Comparison of ENCODE assay signal across 8 cellular contexts in the genomic region with DNA sequence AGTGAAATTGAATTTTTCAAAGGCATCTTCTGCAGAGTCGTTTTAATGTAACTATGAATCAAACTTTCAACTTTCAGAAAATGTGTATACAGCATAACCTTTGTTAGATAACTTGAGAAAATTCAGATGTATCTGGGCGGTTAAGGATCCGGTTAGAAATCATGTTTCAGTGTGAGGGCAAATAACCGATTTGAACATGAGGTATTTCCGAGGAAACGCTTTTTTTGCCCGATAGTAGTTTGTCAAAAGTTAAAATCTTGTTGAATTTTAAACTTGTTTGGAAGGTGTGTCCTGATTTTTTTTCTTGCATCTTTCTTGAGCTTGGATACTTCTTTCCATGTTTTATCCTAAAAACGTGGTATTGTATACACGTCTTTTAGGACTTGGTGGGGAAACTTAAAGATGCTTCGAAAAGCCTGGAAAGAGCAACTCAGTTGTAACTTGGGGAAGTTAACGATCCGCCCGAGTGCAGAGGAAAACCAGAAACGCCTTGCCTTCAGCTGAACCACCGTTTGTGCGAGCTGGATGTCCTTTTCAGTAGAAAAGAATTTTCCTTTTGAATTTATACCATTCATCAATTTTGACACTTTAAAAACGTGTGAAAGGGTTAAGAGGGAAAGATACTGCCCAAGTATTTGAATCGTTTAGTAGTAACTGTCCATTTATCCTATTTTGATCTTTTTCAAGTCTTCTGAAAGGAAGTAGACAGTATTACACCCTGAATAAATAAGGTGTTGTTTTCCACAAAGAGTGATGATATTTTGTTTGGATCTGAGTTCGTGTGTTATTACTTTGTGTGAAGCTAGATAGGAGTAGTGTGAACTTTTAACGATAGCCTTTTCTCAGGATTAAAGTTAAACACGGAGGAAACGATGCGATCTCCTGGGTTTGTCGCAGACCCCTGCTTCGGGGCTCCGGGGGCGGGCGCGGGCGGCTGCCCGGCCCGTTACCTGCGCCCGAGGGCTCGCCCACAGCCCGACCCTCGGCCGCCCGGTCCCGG. TPM values are rescaled to one million over a fixed set of nuclear protein-coding genes. Genes with fewer than 3 reads are reported as not detected.
A peak's percentile ranks its signal among the peaks of the same experiment; 100 is the strongest.
DNase-seq lines count a peak whose midpoint lies in the region; ATAC-seq and TF ChIP-seq lines count a peak whose summit lies in the region.

No MANE protein-coding gene starts in this region.

- H3K27ac ChIP-seq in MM.1S (ENCODE audit: low read length) (peak overlapping the region; percentile 55; the same call in 1 of the 2 replicates), cingulate gyrus (ENCODE audit: low read depth, low read length) (peak overlapping the region; percentile 70)

- peaks cover 43 to 62% of the 10 kb centered on the region in 2 donors for H3K4me1 Mint-ChIP-seq in natural killer cell

- H3K36me3 Mint-ChIP-seq in natural killer cell, result no peaks in the 10 kb centered on the region

- peaks cover 64% of the 10 kb centered on the region for H3K79me2 ChIP-seq in MM.1S (ENCODE audit: low read length)

- H3K36me3 ChIP-seq in MM.1S (replicated peaks; ENCODE audit: insufficient read depth, low read length), result no peaks in the 10 kb centered on the region

- H3K9ac ChIP-seq in MM.1S (ENCODE audit: low read length), result peak overlapping the region; percentile 51; the same call in 1 of the 2 replicates

- no peaks in the 10 kb centered on the region for H3K9me3 ChIP-seq in MM.1S (replicated peaks; ENCODE audit: insufficient read depth, low read length)

- peaks cover 16 to 29% of the 10 kb centered on the region in 2 donors for H3K27me3 Mint-ChIP-seq in natural killer cell (ENCODE audit: low read depth in 2 of 2)

- H3F3A ChIP-seq in MM.1S (ENCODE audit: insufficient read depth, low read length), result peaks cover 47% of the 10 kb centered on the region

- peak overlapping the region; percentile 55 for H3K4me3 ChIP-seq in MM.1S (ENCODE audit: low read length)

- ATAC-seq in natural killer cell (no peak), GM18873 (IDR thresholded peaks at IDR 0.05; ENCODE audit: low FRiP score, unreplicated experiment) (no peak), GM21529 (IDR thresholded peaks at IDR 0.05; ENCODE audit: unreplicated experiment) (no peak), GM18867 (IDR thresholded peaks at IDR 0.05; ENCODE audit: unreplicated experiment) (no peak)

- H3K9me3 Mint-ChIP-seq in natural killer cell, result no peaks in the 10 kb centered on the region

- H3K4me1 ChIP-seq in MM.1S (ENCODE audit: low read length), result peaks cover 36% of the 10 kb centered on the region

- H3K4me2 ChIP-seq in MM.1S (ENCODE audit: low read depth, low read length), result peak overlapping the region; percentile 82

- DNase-seq in Daoy (ENCODE audit: low read depth), result peak; percentile 24
- peak; percentile 38 for DNase-seq in MM.1S
- DNase-seq in natural killer cell, result no peak
- no peak for DNase-seq in SKM-1 treated with dmso at 0.1 percent for 144 hours (lab: John Stamatoyannopoulos, UW; ENCODE audit: unreplicated experiment)

- peak overlapping the region; percentile 94 to 98 for H3K27ac Mint-ChIP-seq in natural killer cell

- TF ChIP-seq CTCF in MM.1S (IDR thresholded peaks at IDR 0.05; ENCODE audit: low read length), result no peak
- no peak for TF ChIP-seq CTCF in natural killer cell (IDR thresholded peaks at IDR 0.05)

- peak overlapping the region; percentile 43; the same call in 1 of the 2 replicates for H2AFZ ChIP-seq in MM.1S (ENCODE audit: low read length)

- H4K20me1 ChIP-seq in MM.1S (ENCODE audit: insufficient read depth, low read length), result no peaks in the 10 kb centered on the region

- H3K4me3 Mint-ChIP-seq in natural killer cell, result peak overlapping the region; percentile 99

- peaks cover 22% of the 10 kb centered on the region for H3K27me3 ChIP-seq in MM.1S (replicated peaks; ENCODE audit: insufficient read depth, low read length)

- intact Hi-C loops in natural killer cell (cut with micrococcal nuclease), result loop anchor here (5.0 to 10.0 kb wide), 5 partner anchors 68 to 788 kb away; a partner anchor contains a TSS

- H3K9me2 ChIP-seq in MM.1S (replicated peaks; ENCODE audit: insufficient read depth, low read length), result no peaks in the 10 kb centered on the region

RNA-seq across cellular contexts. Expression of a gene that starts 1.0 kb away (rescaled TPM):
- 83.7 and 96.8 TPM in 2 replicates for total RNA-seq in Daoy (2014; rRNA removed; shearing (Covaris generic))
- 10 to 100 TPM; 60.5 to 69.8 (median 66.4) TPM for total RNA-seq in natural killer cell

RNA-seq across cellular contexts. Expression of a gene that starts 3.7 kb away (rescaled TPM):
- total RNA-seq in Daoy (2014; rRNA removed; shearing (Covaris generic)), result 33.4 and 47.7 TPM in 2 replicates
- total RNA-seq in natural killer cell, result 10 to 100 TPM; 43.1 to 48.3 (median 44.2) TPM

RNA-seq across cellular contexts. Expression of a gene that starts 25.4 kb away (rescaled TPM):
- 0.74 TPM in 1 of 2 replicates, not detected in the other for total RNA-seq in Daoy (2014; rRNA removed; shearing (Covaris generic))
- under 1 TPM in 2 of 3 donors, not detected in 1; 0.35 to 0.79 TPM for total RNA-seq in natural killer cell

Comparison
In these comparisons a context has a peak if more than half of its experiments do, and no peak if none do; other contexts are left out.
1. DNase-seq: peak in Daoy (single experiment) and MM.1S (single experiment); none in natural killer cell (single experiment) and SKM-1 treated with dmso at 0.1 percent for 144 hours (single experiment).